In genomic region chr9:581673-582497, GRCh38 we compare ENCODE assay signal across 9 cellular contexts.
DNase-seq lines count a peak whose midpoint lies in the region; ATAC-seq, FAIRE-seq and TF ChIP-seq lines count a peak whose summit lies in the region.
"Had no signal": no experiment of that assay in that cellular context is flagged by ENCODE, and none has a peak within 500 bp of the region (broad histone marks: within the 10 kb centered on the region; RNA-seq: fewer than 3 reads in every experiment).

No MANE protein-coding gene starts in this region.

- no peak for FAIRE-seq in K562 (lab: Jason Lieb, UNC)

- H3K9ac ChIP-seq in K562 (ENCODE audit: insufficient read depth in 1 of 2, low read depth in 2 of 2, low read length in 2 of 2): no peak overlapping the region

- BruUV-seq in K562 (replicated peaks; lab: Mats Ljungman, UMichigan): no TSS peak

- TF ChIP-seq RAD21 in K562 (CRISPR knock-in tag; conservative IDR thresholded peaks at IDR 0.05 in 1 of 2, IDR thresholded peaks at IDR 0.05 in 1 of 2): peak in 1 of 2 experiments; percentile 25; a peak in 2 of 4 replicates

- no peaks in the 10 kb centered on the region for H3K9me1 ChIP-seq in K562 (ENCODE audit: control insufficient read depth, insufficient read depth, low read length)

- H3K4me3 ChIP-seq in K562: no peak overlapping the region

- no peaks in the 10 kb centered on the region for H4K20me1 ChIP-seq in K562 (replicated peaks; ENCODE audit: control insufficient read depth, insufficient read depth, low read length)

- in situ Hi-C loops in K562 (cut with MboI): no loop called here

- peak; percentile 42 for DNase-seq in ELF-1 (ENCODE audit: low read depth, low spot score)
- DNase-seq in HuH-7.5 (ENCODE audit: low spot score): peak; percentile 14
- DNase-seq in K562 (ENCODE audit: extremely low read depth in 1 of 4, low spot score in 3 of 4): peak; percentile 4 to 21 (median 8)
- DNase-seq in lung microvascular endothelial cell (ENCODE audit: low read depth in 2 of 2): peak; percentile 24 to 56
- no peak for DNase-seq in activated CD8-positive, alpha-beta memory T cell treated with anti-CD3 and anti-CD28 coated beads, Interleukin-2, amount 50 U/mL, for 48 hours
- DNase-seq in NCI-H510A (lab: John Stamatoyannopoulos, UW): no peak
- DNase-seq: EL had no signal

- WGBS in K562 (ENCODE audit: insufficient coverage, low coverage, missing lambda C conversion rate): 2% methylated on average over 6 of the region's 7 CpGs

- no peaks in the 10 kb centered on the region for H3K9me3 ChIP-seq in K562 (replicated peaks; ENCODE audit: control insufficient read depth, insufficient read depth, low read depth, low read length)

- H2AFZ ChIP-seq in K562 (ENCODE audit: low read depth, low read length): no peak overlapping the region

- no peak for TF ChIP-seq EP300 in K562 (IDR thresholded peaks at IDR 0.05; ENCODE audit: low read length)

- no peak for TF ChIP-seq POLR2A in K562 (conservative IDR thresholded peaks at IDR 0.05)

- H3K79me2 ChIP-seq in K562 (ENCODE audit: control insufficient read depth, insufficient read depth, low read length): no peaks in the 10 kb centered on the region

- H3K4me1 ChIP-seq in K562 (replicated peaks in 1 of 2; ENCODE audit: control insufficient read depth in 2 of 2, insufficient read depth in 2 of 2, low read length in 2 of 2): no peaks in the 10 kb centered on the region

- H3K36me3 ChIP-seq in K562 (ENCODE audit: control insufficient read depth, insufficient read depth, low read length): no peaks in the 10 kb centered on the region

- no peak overlapping the region for H3K4me2 ChIP-seq in K562 (ENCODE audit: insufficient read depth, low read length)

- ATAC-seq in K562: peak; percentile 70; the same call in 1 of the 3 replicates
- no peak for ATAC-seq in GM21737 (IDR thresholded peaks at IDR 0.05; ENCODE audit: unreplicated experiment)
- no peak for ATAC-seq in GM21825 (IDR thresholded peaks at IDR 0.05; ENCODE audit: unreplicated experiment)

- CTCF ChIA-PET in K562 (lab: Yijun Ruan, JAX; ENCODE audit: low intra/inter-chr PET ratio): no interaction called here

- intact Hi-C loops in K562 (cut with micrococcal nuclease): no loop called here

- H3K27me3 ChIP-seq in K562 (ENCODE audit: control insufficient read depth in 2 of 2, insufficient read depth in 2 of 2, low read length in 2 of 2): no peaks in the 10 kb centered on the region

- H3K27ac ChIP-seq in K562 (ENCODE audit: extremely low read depth, low read depth, low read length): no peak overlapping the region

- peak; percentile 27 to 49 (median 43); a peak in 3 of 6 replicates for TF ChIP-seq CTCF in K562 (IDR thresholded peaks at IDR 0.05 in 2 of 3, conservative IDR thresholded peaks at IDR 0.05 in 1 of 3; ENCODE audit: insufficient read depth in 2 of 3, low read depth in 1 of 3, low read length in 3 of 3)

- POLR2A ChIA-PET in K562 (lab: Yijun Ruan, JAX): no interaction called here

TF ChIP-seq in K562, 482 proteins besides CTCF, POLR2A, EP300 and RAD21:
- TF ChIP-seq SIN3B (IDR thresholded peaks at IDR 0.05; ENCODE audit: low read depth) (no peak), DACH1 (IDR thresholded peaks at IDR 0.05; ENCODE audit: partially characterized antibody) (no peak)

Comparison
In these comparisons a context has a peak if more than half of its experiments do, and no peak if none do; other contexts are left out.
1. DNase-seq: peak in ELF-1 (single experiment), HuH-7.5 (single experiment), K562 (4 of 4) and lung microvascular endothelial cell (2 of 2); none in activated CD8-positive, alpha-beta memory T cell treated with anti-CD3 and anti-CD28 coated beads, Interleukin-2, amount 50 U/mL, for 48 hours (single experiment) and NCI-H510A (single experiment).